15 cellular contexts compared by ENCODE assay signal in the genomic region with DNA sequence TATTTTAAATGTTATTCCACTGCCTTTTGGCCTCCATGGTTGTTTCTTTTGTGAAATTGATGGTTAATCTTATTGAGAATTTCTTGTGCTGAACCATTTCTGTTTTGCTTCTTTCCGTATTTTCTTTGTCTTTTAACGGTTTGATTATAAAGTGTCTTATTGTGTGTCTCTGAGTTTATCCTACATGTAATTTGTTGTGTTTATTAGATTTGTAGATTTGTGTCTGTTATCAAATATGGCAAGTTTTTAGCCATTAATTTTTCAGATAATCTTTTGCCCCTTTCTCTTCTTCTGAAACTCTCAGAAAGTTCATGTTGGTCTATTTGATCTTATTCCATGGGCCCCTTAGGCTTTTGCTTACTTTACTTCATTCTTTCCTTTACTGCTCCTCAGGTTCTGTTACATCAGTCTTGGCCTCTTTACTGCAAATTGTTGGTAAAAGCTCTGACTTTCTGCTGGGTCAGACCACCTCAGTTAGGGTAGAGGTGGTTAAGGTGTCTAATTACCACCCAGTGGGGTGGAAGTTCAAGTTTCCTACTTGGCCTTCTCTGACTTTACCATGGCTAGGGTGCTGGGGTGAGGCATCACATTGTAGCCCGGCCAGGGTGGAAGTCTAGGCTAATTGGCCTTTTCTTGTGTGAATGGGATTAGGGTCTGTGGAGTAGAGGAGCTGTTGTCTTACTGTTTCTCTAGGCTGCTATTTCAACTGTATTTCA. TPM values are rescaled to one million over a fixed set of nuclear protein-coding genes. Genes with fewer than 3 reads are reported as not detected.
DNase-seq lines count a peak whose midpoint lies in the region; ATAC-seq, FAIRE-seq and TF ChIP-seq lines count a peak whose summit lies in the region.
"Had no signal": no experiment of that assay in that cellular context is flagged by ENCODE, and none has a peak within 500 bp of the region (broad histone marks: within the 10 kb centered on the region; RNA-seq: fewer than 3 reads in every experiment).

No MANE protein-coding gene starts in this region.

- no peak overlapping the region for H3K56ac ChIP-seq in mesendoderm (ENCODE audit: low read length)

- no peaks in the 10 kb centered on the region for H3K9me3 Mint-ChIP-seq in GM23338
- H3K9me3 Mint-ChIP-seq in dendritic cell treated with granulocyte-macrophage colony-stimulating factor and Interleukin-4, amounts not matched to agents 40 ng/mL and 50 ng/mL, for 4 days = peaks cover 37% of the 10 kb centered on the region

- H3K79me2 ChIP-seq in GM23338 (replicated peaks; ENCODE audit: insufficient read depth) (peaks cover 99% of the 10 kb centered on the region), mesendoderm (ENCODE audit: control insufficient read depth, insufficient read depth, low read length) (peaks cover 13% of the 10 kb centered on the region)

- H3K4me1 ChIP-seq in GM23338 (ENCODE audit: insufficient read depth) = peaks cover 12% of the 10 kb centered on the region
- peaks cover 2% of the 10 kb centered on the region for H3K4me1 ChIP-seq in mesendoderm (ENCODE audit: control insufficient read depth, low read depth, low read length)

- no peaks in the 10 kb centered on the region for H3F3A ChIP-seq in GM23338 (replicated peaks; ENCODE audit: low read depth)

- no peak overlapping the region for H3K23ac ChIP-seq in mesendoderm (ENCODE audit: low read length)

- no peak overlapping the region for H2BK15ac ChIP-seq in mesendoderm (replicated peaks; ENCODE audit: low read depth)

- H3K27ac ChIP-seq in GM23338 (ENCODE audit: low read depth) = no peak overlapping the region
- H3K27ac ChIP-seq in mesendoderm (ENCODE audit: low read depth, low read length) = no peak overlapping the region
- H3K27ac ChIP-seq: A549 had no signal

- no peak overlapping the region for H3K27ac Mint-ChIP-seq in GM23338
- H3K27ac Mint-ChIP-seq in dendritic cell treated with granulocyte-macrophage colony-stimulating factor and Interleukin-4, amounts not matched to agents 40 ng/mL and 50 ng/mL, for 4 days = peak overlapping the region; percentile 8
- H3K27ac Mint-ChIP-seq: CD4-positive, alpha-beta T cell had no signal

- H3K36me3 ChIP-seq in GM23338 (ENCODE audit: insufficient read depth) (no peaks in the 10 kb centered on the region; the same call in 1 of the 2 replicates), mesendoderm (ENCODE audit: control insufficient read depth, insufficient read depth, low read length) (no peaks in the 10 kb centered on the region)

- FAIRE-seq in RCC 7860 (lab: Jason Lieb, UNC) = no peak
- FAIRE-seq: A549 had no signal

- peaks cover 6% of the 10 kb centered on the region for H3K79me1 ChIP-seq in mesendoderm (ENCODE audit: low read length)

- H4K8ac ChIP-seq in mesendoderm (ENCODE audit: low read depth, low read length) = no peak overlapping the region

- no peaks in the 10 kb centered on the region for H3K27me3 ChIP-seq in GM23338 (ENCODE audit: insufficient read depth)
- H3K27me3 ChIP-seq in mesendoderm (ENCODE audit: insufficient read depth, low read length, poor library complexity) = no peaks in the 10 kb centered on the region

- H3K4ac ChIP-seq in mesendoderm (ENCODE audit: low read depth, low read length) = no peak overlapping the region

- H3K4me3 ChIP-seq in GM23338 (no peak overlapping the region), mesendoderm (ENCODE audit: low read length) (no peak overlapping the region)
- H3K4me3 ChIP-seq: A549 had no signal

- peaks cover 35% of the 10 kb centered on the region for H4K20me1 ChIP-seq in GM23338 (replicated peaks; ENCODE audit: insufficient read depth)

- no peak overlapping the region for H2BK120ac ChIP-seq in mesendoderm (ENCODE audit: low read depth, low read length)

- no CpG with 5 or more reads among the region's 3 CpGs for WGBS in mesendoderm (ENCODE audit: extremely low coverage, insufficient coverage, low lambda C conversion rate)

- peak overlapping the region; percentile 2; the same call in 1 of the 3 replicates for H3K4me3 Mint-ChIP-seq in GM23338
- H3K4me3 Mint-ChIP-seq in dendritic cell treated with granulocyte-macrophage colony-stimulating factor and Interleukin-4, amounts not matched to agents 40 ng/mL and 50 ng/mL, for 4 days = no peak overlapping the region
- H3K4me3 Mint-ChIP-seq: CD4-positive, alpha-beta T cell had no signal

- H3K9ac ChIP-seq in mesendoderm (ENCODE audit: low read length) = no peak overlapping the region

- DNase-seq in ELF-1 (ENCODE audit: low read depth, low spot score) = peak; percentile 5
- DNase-seq in GM23338 (ENCODE audit: low spot score) = peak; percentile 30
- peak; percentile 37 for DNase-seq in mesendoderm
- DNase-seq in RCC 7860 (ENCODE audit: low spot score) = no peak
- no peak for DNase-seq in left cardiac atrium
- DNase-seq in NAMALWA (ENCODE audit: low spot score) = no peak
- DNase-seq: Calu3; CD4-positive, alpha-beta T cell; MM.1S; NCI-H1092 treated with DMSO at 0.1 percent for 48 hours; NCI-H1694; Right ventricle myocardium superior had no signal

- H3K4me2 ChIP-seq in GM23338 = peak overlapping the region; percentile 15; the same call in 1 of the 2 replicates
- H3K4me2 ChIP-seq in mesendoderm (ENCODE audit: low read length) = no peak overlapping the region
- H3K4me2 ChIP-seq: A549 had no signal

- intact Hi-C loops in dendritic cell treated with granulocyte-macrophage colony-stimulating factor and Interleukin-4, amounts not matched to agents 40 ng/mL and 50 ng/mL, for 4 days (cut with micrococcal nuclease) = no loop called here
- intact Hi-C loops in left cardiac atrium (cut with DNase I) = no loop called here

- no peak overlapping the region for H4K5ac ChIP-seq in mesendoderm (ENCODE audit: low read length)

- H3K27me3 Mint-ChIP-seq in GM23338 (ENCODE audit: insufficient read depth, low read depth, poor library complexity) = peaks cover 7% of the 10 kb centered on the region
- H3K27me3 Mint-ChIP-seq in dendritic cell treated with granulocyte-macrophage colony-stimulating factor and Interleukin-4, amounts not matched to agents 40 ng/mL and 50 ng/mL, for 4 days = no peaks in the 10 kb centered on the region
- H3K27me3 Mint-ChIP-seq: CD4-positive, alpha-beta T cell had no signal

- H3K18ac ChIP-seq in mesendoderm (ENCODE audit: low read length) = no peak overlapping the region

- no peak overlapping the region for H2AK5ac ChIP-seq in mesendoderm (ENCODE audit: low read length)

- TF ChIP-seq CTCF in GM23338 (conservative IDR thresholded peaks at IDR 0.05; ENCODE audit: low read depth in 2 of 2) = no peak

- no peak overlapping the region for H2AFZ ChIP-seq in GM23338

- peaks cover 63% of the 10 kb centered on the region for H3K36me3 Mint-ChIP-seq in GM23338 (ENCODE audit: low read depth)
- H3K36me3 Mint-ChIP-seq in dendritic cell treated with granulocyte-macrophage colony-stimulating factor and Interleukin-4, amounts not matched to agents 40 ng/mL and 50 ng/mL, for 4 days (ENCODE audit: low read depth) = peaks cover 96% of the 10 kb centered on the region

- ATAC-seq in GM23338 = peak; percentile 94
- no peak for ATAC-seq in left cardiac atrium
- ATAC-seq: A549, HCT116 had no signal

- H3K9me2 ChIP-seq in GM23338 (ENCODE audit: insufficient read depth) = no peaks in the 10 kb centered on the region

- H2BK5ac ChIP-seq in mesendoderm (ENCODE audit: low read length) = no peak overlapping the region

- H3K4me1 Mint-ChIP-seq in GM23338 = peaks cover 34% of the 10 kb centered on the region
- peaks cover 7% of the 10 kb centered on the region for H3K4me1 Mint-ChIP-seq in dendritic cell treated with granulocyte-macrophage colony-stimulating factor and Interleukin-4, amounts not matched to agents 40 ng/mL and 50 ng/mL, for 4 days (ENCODE audit: low read depth)

TF ChIP-seq in GM23338, 12 proteins besides CTCF, POLR2A, EP300 and RAD21 (continues in another document):
- TF ChIP-seq ZNF331 (CRISPR knock-in tag; IDR thresholded peaks at IDR 0.05; ENCODE audit: low read depth) = no peak
- no peak for TF ChIP-seq STAT1 (IDR thresholded peaks at IDR 0.05; ENCODE audit: unreplicated experiment)
- no peak for TF ChIP-seq REST (IDR thresholded peaks at IDR 0.05; ENCODE audit: unreplicated experiment)
- no peak for TF ChIP-seq NANOG (IDR thresholded peaks at IDR 0.05; ENCODE audit: borderline replicate concordance)
- no peak for TF ChIP-seq EZH2 (IDR thresholded peaks at IDR 0.05; ENCODE audit: low read depth, unreplicated experiment)
- TF ChIP-seq ZNF114 (CRISPR knock-in tag; IDR thresholded peaks at IDR 0.05) = no peak
- no peak for TF ChIP-seq EZH2phosphoT487 (IDR thresholded peaks at IDR 0.05; ENCODE audit: unreplicated experiment)
- TF ChIP-seq CREB1 (CRISPR knock-in tag; IDR thresholded peaks at IDR 0.05; ENCODE audit: low read depth) = no peak
- TF ChIP-seq JUNB (IDR thresholded peaks at IDR 0.05; ENCODE audit: unreplicated experiment) = no peak

RNA-seq across cellular contexts. Expression of gene ZMYM2, which starts 58.3 kb away (rescaled TPM):
- 153 and 159 TPM in 2 replicates for total RNA-seq in GM23338 (2014; rRNA removed; shearing (Covaris generic))
- polyA plus RNA-seq in GM23338 (2016; fragmentation: Nextera tagmentation; extraction: Ambion mirVana) = 63.6 and 87.9 TPM in 2 replicates
- 82.0 TPM for polyA plus RNA-seq in mesendoderm (2013, experiment 1 of 2)
- 83.9 TPM for polyA plus RNA-seq in mesendoderm (2013, experiment 2 of 2)
- total RNA-seq in left cardiac atrium = 10 to 100 TPM; 49.0 to 55.4 TPM

Comparison
In these comparisons a context has a peak if more than half of its experiments do, and no peak if none do; other contexts are left out.
1. DNase-seq: peak in ELF-1 (single experiment), GM23338 (single experiment) and mesendoderm (single experiment); none in RCC 7860 (single experiment), left cardiac atrium (single experiment) and NAMALWA (single experiment).